In genomic region chr12:109638735-109639134, GRCh38 we compare ENCODE assay signal across 10 cellular contexts.
"Had no signal": no experiment of that assay in that cellular context is flagged by ENCODE, and none has a peak within 500 bp of the region (broad histone marks: within the 10 kb centered on the region; RNA-seq: fewer than 3 reads in every experiment).

No MANE protein-coding gene starts in this region.

- H3K9me3 Mint-ChIP-seq: HFFc6 had no signal

- H2AFZ ChIP-seq: GM23248 had no signal

- DNase-seq: GM23248, GOT3, H9, HCEC 1CT, HFFc6, IMR-90, Karpas-422 had no signal

- H3K4me3 ChIP-seq: GM23248 had no signal

- H3K4me2 ChIP-seq: KMS-11 had no signal

- H3K4me3 Mint-ChIP-seq: H9, HFFc6 had no signal

- H3K9ac ChIP-seq: GM23248, KMS-11 had no signal

- FAIRE-seq: H54 had no signal

- H3K27ac ChIP-seq: GM23248, HL-60, KMS-11 had no signal

- H3K27ac Mint-ChIP-seq: HFFc6 had no signal
